ENCODE assay signal across 8 cellular contexts in genomic region chr2:224982910-224983688, GRCh38. TPM values are rescaled to one million over a fixed set of nuclear protein-coding genes. Genes with fewer than 3 reads are reported as not detected.
DNase-seq lines count a peak whose midpoint lies in the region; ATAC-seq and TF ChIP-seq lines count a peak whose summit lies in the region.

No MANE protein-coding gene starts in this region.

- H3K9me3 Mint-ChIP-seq in activated naive CD8-positive, alpha-beta T cell treated with anti-CD3 and anti-CD28 coated beads, Interleukin-2, amount 10 ng/mL, durations not matched to agents 7 days and 5 days, result peaks cover 1% of the 10 kb centered on the region

- peaks cover 69% of the 10 kb centered on the region for H3K4me1 Mint-ChIP-seq in activated naive CD8-positive, alpha-beta T cell treated with anti-CD3 and anti-CD28 coated beads, Interleukin-2, amount 10 ng/mL, durations not matched to agents 7 days and 5 days

- TF ChIP-seq POLR2A in uterus (IDR thresholded peaks at IDR 0.05), result no peak

- H3K27me3 ChIP-seq in lower lobe of right lung (ENCODE audit: low read depth) (no peaks in the 10 kb centered on the region), uterus (no peaks in the 10 kb centered on the region)

- CTCF ChIA-PET in AG04449 (lab: Yijun Ruan, JAX), result interaction anchor here (0.9 to 13.5 kb wide), 3 partner anchors 11 to 19 kb away, joined by 3 to 136 read pairs (median 3); no protein-coding TSS in a partner anchor

- POLR2A ChIA-PET in AG04449 (lab: Yijun Ruan, JAX), result interaction anchor here (0.7 to 1.1 kb wide), 2 partner anchors 30 to 121 kb away, joined by 3 read pairs; no protein-coding TSS in a partner anchor
- POLR2A ChIA-PET in activated naive CD8-positive, alpha-beta T cell treated with anti-CD3 and anti-CD28 coated beads, Interleukin-2, amount 10 ng/mL, durations not matched to agents 7 days and 5 days (lab: Charles Lee), result interaction anchor here (1.0 to 1.6 kb wide), 5 partner anchors 19 to 50 kb away, joined by 3 to 12 read pairs (median 4); no protein-coding TSS in a partner anchor

- H3K27ac ChIP-seq in lower lobe of right lung (peak overlapping the region; percentile 31), uterus (peak overlapping the region; percentile 55 to 61)

- intact Hi-C loops in lower lobe of right lung (cut with DNase I), result no loop called here
- intact Hi-C loops in uterus (cut with DNase I; ENCODE audit: low total_unique reads), result no loop called here

- H3K9me3 ChIP-seq in lower lobe of right lung (no peaks in the 10 kb centered on the region), uterus (no peaks in the 10 kb centered on the region)

- H3K4me1 ChIP-seq in lower lobe of right lung (peaks cover 5% of the 10 kb centered on the region), uterus (no peaks in the 10 kb centered on the region)

- H3K4me3 Mint-ChIP-seq in activated naive CD8-positive, alpha-beta T cell treated with anti-CD3 and anti-CD28 coated beads, Interleukin-2, amount 10 ng/mL, durations not matched to agents 7 days and 5 days, result peak overlapping the region; percentile 81

- no peaks in the 10 kb centered on the region for H3K36me3 ChIP-seq in lower lobe of right lung
- H3K36me3 ChIP-seq in uterus, result no peaks in the 10 kb centered on the region

- peak overlapping the region; percentile 94 for H3K27ac Mint-ChIP-seq in activated naive CD8-positive, alpha-beta T cell treated with anti-CD3 and anti-CD28 coated beads, Interleukin-2, amount 10 ng/mL, durations not matched to agents 7 days and 5 days

- peaks cover 32% of the 10 kb centered on the region for H3K36me3 Mint-ChIP-seq in activated naive CD8-positive, alpha-beta T cell treated with anti-CD3 and anti-CD28 coated beads, Interleukin-2, amount 10 ng/mL, durations not matched to agents 7 days and 5 days

- no peak for TF ChIP-seq CTCF in AG04449 (IDR thresholded peaks at IDR 0.05; ENCODE audit: insufficient read depth, low read length, missing control alignments)
- TF ChIP-seq CTCF in lower lobe of right lung (IDR thresholded peaks at IDR 0.05), result no peak
- TF ChIP-seq CTCF in uterus (IDR thresholded peaks at IDR 0.05), result no peak

- DNase-seq in AG04449 (ENCODE audit: low read depth, low spot score), result peak; percentile 76
- DNase-seq in M059J (ENCODE audit: low read depth), result peak; percentile 53
- DNase-seq in activated naive CD8-positive, alpha-beta T cell treated with anti-CD3 and anti-CD28 coated beads, Interleukin-2, amount 10 ng/mL, durations not matched to agents 7 days and 5 days, result peak; percentile 54
- peak; percentile 47 for DNase-seq in lower lobe of right lung
- DNase-seq in uterus, result no peak
- no peak for DNase-seq in cortex of kidney (lab: John Stamatoyannopoulos, UW)

- H3K4me3 ChIP-seq in AG04449 (ENCODE audit: low read depth, low read length), result peak overlapping the region; percentile 47
- peak overlapping the region; percentile 20 for H3K4me3 ChIP-seq in lower lobe of right lung
- H3K4me3 ChIP-seq in uterus, result peak overlapping the region; percentile 13 to 14

- H3K27me3 Mint-ChIP-seq in activated naive CD8-positive, alpha-beta T cell treated with anti-CD3 and anti-CD28 coated beads, Interleukin-2, amount 10 ng/mL, durations not matched to agents 7 days and 5 days, result no peaks in the 10 kb centered on the region

- ATAC-seq in GM19351 (IDR thresholded peaks at IDR 0.05; ENCODE audit: unreplicated experiment) (peak; percentile 67), lower lobe of right lung (peak; percentile 31 to 41), GM21717 (IDR thresholded peaks at IDR 0.05; ENCODE audit: unreplicated experiment) (no peak)
- peak; percentile 53 for ATAC-seq in activated naive CD8-positive, alpha-beta T cell treated with anti-CD3 and anti-CD28 coated beads, Interleukin-2, amount 10 ng/mL, durations not matched to agents 7 days and 5 days (ENCODE audit: low read depth)

RNA-seq across cellular contexts. Expression of gene DOCK10, which starts 59.2 kb away (rescaled TPM):
- 25.3 and 34.5 TPM in 2 replicates for total RNA-seq in M059J (2014; rRNA removed; shearing (Covaris generic))
- total RNA-seq in activated naive CD8-positive, alpha-beta T cell treated with anti-CD3 and anti-CD28 coated beads, Interleukin-2, amount 10 ng/mL, durations not matched to agents 7 days and 5 days, result 100 to 1,000 TPM; 259 to 273 TPM
- total RNA-seq in lower lobe of right lung (52.3 TPM), uterus (10 to 100 TPM in 2 of 4 donors, 1 to 10 TPM in 2; 3.8 to 33.2 (median 12.3) TPM)

Comparison
In these comparisons a context has a peak if more than half of its experiments do, and no peak if none do; other contexts are left out.
1. DNase-seq: peak in AG04449 (single experiment), M059J (single experiment), activated naive CD8-positive, alpha-beta T cell treated with anti-CD3 and anti-CD28 coated beads, Interleukin-2, amount 10 ng/mL, durations not matched to agents 7 days and 5 days (single experiment) and lower lobe of right lung (single experiment); none in uterus (0 of 2) and cortex of kidney (single experiment).
2. Peak in every context shown above with its lines, with median percentiles within 50 percentile points of each other: H3K4me3 ChIP-seq.